In the genomic region with DNA sequence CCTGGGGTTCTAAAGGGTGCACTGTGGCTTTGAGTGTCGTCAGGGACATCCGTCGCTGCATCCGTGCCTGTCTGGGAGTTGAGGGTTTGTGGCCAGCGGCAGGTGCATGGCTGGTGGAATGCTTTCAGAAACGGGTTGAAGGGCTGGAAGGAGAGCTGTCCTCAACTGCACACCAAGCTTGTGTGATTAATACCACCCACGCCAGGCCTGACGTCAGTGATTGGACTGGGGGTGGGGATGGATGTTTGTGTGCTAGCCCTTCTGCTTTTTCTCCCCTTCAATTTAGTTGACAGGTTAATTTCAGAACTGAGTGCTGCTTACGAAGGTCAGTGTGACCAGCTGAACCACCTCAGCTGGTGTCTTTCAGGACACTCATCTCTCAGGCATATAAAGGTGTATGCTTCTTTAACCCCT, we compare ENCODE assay signal across 8 cellular contexts. TPM values are rescaled to one million over a fixed set of nuclear protein-coding genes. Genes with fewer than 3 reads are reported as not detected.
DNase-seq lines count a peak whose midpoint lies in the region; ATAC-seq and TF ChIP-seq lines count a peak whose summit lies in the region.

No MANE protein-coding gene starts in this region.

- peaks cover 6% of the 10 kb centered on the region; the same call in 1 of the 2 replicates for H3K79me2 ChIP-seq in OCI-LY3 (ENCODE audit: low read length)

- no TSS peak for BruUV-seq in MCF 10A (replicated peaks; lab: Mats Ljungman, UMichigan)

- CTCF ChIA-PET in MCF 10A (lab: Yijun Ruan, JAX), result interaction anchor here (0.7 to 3.1 kb wide), 9 partner anchors 11 to 193 kb away, joined by 3 to 11 read pairs (median 3); no protein-coding TSS in a partner anchor

- H3K4me2 ChIP-seq in OCI-LY3 (ENCODE audit: low read length), result peak overlapping the region; percentile 67

- H3K4me1 ChIP-seq in OCI-LY3 (ENCODE audit: low read length), result peaks cover 54% of the 10 kb centered on the region

- H3K27me3 Mint-ChIP-seq in MCF 10A (ENCODE audit: insufficient read depth, unreplicated experiment) (no peaks in the 10 kb centered on the region), immature natural killer cell (ENCODE audit: low read depth in 3 of 3) (peaks cover 0 to 24% (median 10%) of the 10 kb centered on the region in 3 donors)

- no peaks in the 10 kb centered on the region for H3K36me3 ChIP-seq in OCI-LY3 (replicated peaks; ENCODE audit: low read depth, low read length)

- H3K9ac ChIP-seq in OCI-LY3 (ENCODE audit: low read length), result peak overlapping the region; percentile 10; the same call in 1 of the 2 replicates

- no peak overlapping the region for H3K4me3 Mint-ChIP-seq in MCF 10A (ENCODE audit: unreplicated experiment)
- H3K4me3 Mint-ChIP-seq in immature natural killer cell, result no peak overlapping the region

- H3K9me3 ChIP-seq in OCI-LY3 (ENCODE audit: insufficient read depth, low read length), result no peaks in the 10 kb centered on the region

- TF ChIP-seq CTCF in OCI-LY3 (IDR thresholded peaks at IDR 0.05; ENCODE audit: low read depth, low read length) (no peak), MCF 10A (IDR thresholded peaks at IDR 0.05; ENCODE audit: unreplicated experiment) (no peak)

- peak; percentile 33 for DNase-seq in MCF 10A (ENCODE audit: unreplicated experiment)
- DNase-seq in non-pigmented ciliary epithelial cell (ENCODE audit: low read depth), result peak; percentile 55
- DNase-seq in putamen (ENCODE audit: low spot score), result no peak
- DNase-seq in central memory CD4-positive, alpha-beta T cell, result no peak
- DNase-seq in immature natural killer cell, result no peak

- H3K4me3 ChIP-seq in OCI-LY3 (ENCODE audit: low read length), result peak overlapping the region; percentile 54

- POLR2A ChIA-PET in MCF 10A (lab: Yijun Ruan, JAX), result interaction anchor here (0.6 to 0.7 kb wide), 2 partner anchors 144 to 233 kb away, joined by 3 read pairs; partner anchors contain the start of gene KCTD21

- peaks cover 19% of the 10 kb centered on the region for H3K4me1 Mint-ChIP-seq in MCF 10A (ENCODE audit: insufficient read depth, unreplicated experiment)
- peaks cover 19 to 30% of the 10 kb centered on the region in 2 donors for H3K4me1 Mint-ChIP-seq in immature natural killer cell

- peak; percentile 23 for ATAC-seq in GM19351 (IDR thresholded peaks at IDR 0.05; ENCODE audit: unreplicated experiment)
- ATAC-seq in GM21737 (IDR thresholded peaks at IDR 0.05; ENCODE audit: unreplicated experiment), result no peak

- no peaks in the 10 kb centered on the region for H3K9me3 Mint-ChIP-seq in MCF 10A (ENCODE audit: unreplicated experiment)
- H3K9me3 Mint-ChIP-seq in immature natural killer cell, result peaks cover 0 to 2% (median 0%) of the 10 kb centered on the region in 6 donors

- no peak overlapping the region; the same call in 1 of the 2 replicates for H2AFZ ChIP-seq in OCI-LY3 (ENCODE audit: low read depth, low read length)

- intact Hi-C loops in MCF 10A (cut with micrococcal nuclease), result no loop called here

- no peaks in the 10 kb centered on the region for H3K27me3 ChIP-seq in OCI-LY3 (ENCODE audit: low read depth, low read length)

- 0 out of 2 replicates have a peak overlapping the region, but pooled peaks have one; percentile 9 for H3K27ac ChIP-seq in OCI-LY3 (ENCODE audit: low read length)

- H3K27ac Mint-ChIP-seq in MCF 10A (ENCODE audit: low read depth, unreplicated experiment) (no peak overlapping the region), immature natural killer cell (no peak overlapping the region)

- no peaks in the 10 kb centered on the region for H3K36me3 Mint-ChIP-seq in MCF 10A (ENCODE audit: insufficient read depth, unreplicated experiment)
- H3K36me3 Mint-ChIP-seq in immature natural killer cell, result peaks cover 0 to 9% (median 0%) of the 10 kb centered on the region in 3 donors

- no peaks in the 10 kb centered on the region for H4K20me1 ChIP-seq in OCI-LY3 (ENCODE audit: insufficient read depth, low read length)

RNA-seq across cellular contexts. Expression of gene GAB2, which starts 3.2 kb away (rescaled TPM):
- total RNA-seq in MCF 10A (2022), result 4.2 and 4.5 TPM in 2 replicates
- 1 to 10 TPM in 2 of 3 donors, not detected in 1; 1.0 TPM for polyA plus RNA-seq in immature natural killer cell

Comparison
In these comparisons a context has a peak if more than half of its experiments do, and no peak if none do; other contexts are left out.
1. DNase-seq: peak in MCF 10A (single experiment) and non-pigmented ciliary epithelial cell (single experiment); none in putamen (single experiment), central memory CD4-positive, alpha-beta T cell (single experiment) and immature natural killer cell (0 of 3).